In genomic region chr5:32707394-32707997, GRCh38 we compare ENCODE assay signal across 9 cellular contexts. TPM values are rescaled to one million over a fixed set of nuclear protein-coding genes. Genes with fewer than 3 reads are reported as not detected.
DNase-seq lines count a peak whose midpoint lies in the region; ATAC-seq and TF ChIP-seq lines count a peak whose summit lies in the region.
"Had no signal": no experiment of that assay in that cellular context is flagged by ENCODE, and none has a peak within 500 bp of the region (broad histone marks: within the 10 kb centered on the region; RNA-seq: fewer than 3 reads in every experiment).

No MANE protein-coding gene starts in this region.

- peaks cover 0 to 7% of the 10 kb centered on the region in 2 donors for H3K4me1 ChIP-seq in lung (ENCODE audit: control insufficient read depth in 2 of 2, insufficient read depth in 2 of 2, low read length in 2 of 2)

- in situ Hi-C loops in Caki2 (cut with HindIII; ENCODE audit: low pct_unique_long_range_greater_than_20kb, low sequenced_read_pairs), result no loop called here

- DNase-seq in Caki2 (ENCODE audit: low read depth), result peak; percentile 28
- DNase-seq in KG1 (lab: John Stamatoyannopoulos, UW), result peak; percentile 48
- DNase-seq in amniotic stem cell (lab: John Stamatoyannopoulos, UW), result peak; percentile 22
- DNase-seq in lung (ENCODE audit: low spot score), result no peak
- no peak for DNase-seq in NCI-H2171 treated with DMSO at 0.1 percent for 48 hours (lab: John Stamatoyannopoulos, UW)
- DNase-seq in activated CD4-positive, alpha-beta T cell treated with anti-CD3 and anti-CD28 coated beads, Interleukin-2, amount 50 U/mL, for 48 hours, result no peak

- TF ChIP-seq CTCF in lung (IDR thresholded peaks at IDR 0.05; ENCODE audit: control extremely low read depth, extremely low read depth), result peak; percentile 10

- no peaks in the 10 kb centered on the region for H3K27me3 ChIP-seq in lung (ENCODE audit: control insufficient read depth, insufficient read depth)

- ATAC-seq in lung (ENCODE audit: insufficient read depth, low FRiP score), result no peak
- no peak for ATAC-seq in HG03469 (IDR thresholded peaks at IDR 0.05; ENCODE audit: unreplicated experiment)
- ATAC-seq in GM21447 (IDR thresholded peaks at IDR 0.05; ENCODE audit: unreplicated experiment), result no peak

- no peaks in the 10 kb centered on the region for H3K36me3 ChIP-seq in lung (ENCODE audit: control insufficient read depth in 2 of 2, insufficient read depth in 2 of 2, low read length in 2 of 2)

- peaks cover 0 to 2% of the 10 kb centered on the region in 2 donors for H3K9me3 ChIP-seq in lung (ENCODE audit: control insufficient read depth in 2 of 2, insufficient read depth in 1 of 2, low read length in 1 of 2)

- no peak overlapping the region for H3K4me3 ChIP-seq in lung
- H3K4me3 ChIP-seq: skin epidermis had no signal

- 22 to 23% methylated on average over 2 of the region's 2 CpGs for WGBS in lung, 2 donors

- no peak overlapping the region for H3K27ac ChIP-seq in lung (ENCODE audit: low read depth in 1 of 2, low read length in 1 of 2)
- H3K27ac ChIP-seq: skin epidermis had no signal

RNA-seq across cellular contexts. Expression of gene NPR3, which starts 3.6 kb away (rescaled TPM):
- 2.6 and 2.8 TPM in 2 replicates for total RNA-seq in Caki2 (2014; rRNA removed; shearing (Covaris generic); ENCODE audit: low replicate concordance)
- total RNA-seq in lung, result 10 to 100 TPM; 13.7 to 86.9 TPM
- 1 to 10 TPM; 3.9 to 4.0 TPM for polyA plus RNA-seq in lung

Comparison
In these comparisons a context has a peak if more than half of its experiments do, and no peak if none do; other contexts are left out.
1. DNase-seq: peak in Caki2 (single experiment), KG1 (single experiment) and amniotic stem cell (single experiment); none in lung (single experiment), NCI-H2171 treated with DMSO at 0.1 percent for 48 hours (single experiment) and activated CD4-positive, alpha-beta T cell treated with anti-CD3 and anti-CD28 coated beads, Interleukin-2, amount 50 U/mL, for 48 hours (0 of 2).